ENCODE assay signal across 10 cellular contexts in the genomic region with DNA sequence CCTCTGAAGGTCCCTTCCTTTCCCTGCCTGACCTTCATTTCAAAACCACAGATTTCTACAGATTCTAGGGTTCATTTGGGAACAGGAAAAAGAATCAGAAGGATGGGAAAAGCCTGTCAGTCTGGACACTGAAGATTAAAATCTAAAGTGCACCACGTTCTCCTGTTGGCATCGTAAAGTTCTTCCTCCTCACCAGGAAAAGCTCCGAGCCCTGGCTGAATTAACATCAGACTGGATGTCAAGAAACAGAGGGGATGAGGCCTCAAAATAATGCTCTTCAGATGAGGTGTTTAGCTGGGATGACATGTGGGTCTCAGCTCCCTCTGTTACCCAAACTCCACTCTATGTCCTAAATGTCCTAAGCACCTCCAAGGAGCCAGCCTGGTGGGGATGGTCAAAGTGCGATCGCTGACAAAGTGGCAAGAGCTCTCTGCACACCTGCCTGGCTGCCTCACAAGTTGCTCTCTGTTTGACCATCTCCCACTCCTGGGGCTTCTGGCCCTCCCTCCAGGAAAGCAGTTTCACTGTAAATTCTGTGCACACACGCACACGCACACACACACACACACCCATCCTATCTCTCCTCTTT. TPM values are rescaled to one million over a fixed set of nuclear protein-coding genes. Genes with fewer than 3 reads are reported as not detected.
DNase-seq lines count a peak whose midpoint lies in the region; ATAC-seq, FAIRE-seq and TF ChIP-seq lines count a peak whose summit lies in the region.
"Had no signal": no experiment of that assay in that cellular context is flagged by ENCODE, and none has a peak within 500 bp of the region (broad histone marks: within the 10 kb centered on the region; RNA-seq: fewer than 3 reads in every experiment).

No MANE protein-coding gene starts in this region.

- no peak for TF ChIP-seq POLR2A in endothelial cell of umbilical vein (IDR thresholded peaks at IDR 0.05; ENCODE audit: low read depth, low read length)

- H3K79me2 ChIP-seq in DND-41 (ENCODE audit: insufficient read depth, low read length) (peaks cover 71% of the 10 kb centered on the region), PC-9 (ENCODE audit: low read depth) (peaks cover 48% of the 10 kb centered on the region), endothelial cell of umbilical vein (ENCODE audit: control insufficient read depth, insufficient read depth, low read length) (peaks cover 63% of the 10 kb centered on the region)

- peaks cover 27% of the 10 kb centered on the region for H3K4me1 Mint-ChIP-seq in osteocyte (ENCODE audit: unreplicated experiment)

- H3K4me2 ChIP-seq in DND-41 (ENCODE audit: insufficient read depth, low read length): peak overlapping the region; percentile 84
- peak overlapping the region; percentile 91 for H3K4me2 ChIP-seq in PC-9
- H3K4me2 ChIP-seq in endothelial cell of umbilical vein (ENCODE audit: insufficient read depth, low read length): peak overlapping the region; percentile 76

- ATAC-seq in DND-41 (ENCODE audit: insufficient read depth, low read depth) (no peak), HG03460 (IDR thresholded peaks at IDR 0.05; ENCODE audit: unreplicated experiment) (no peak), HG02973 (IDR thresholded peaks at IDR 0.05; ENCODE audit: unreplicated experiment) (no peak)

- POLR2A ChIA-PET in PC-9 (lab: Charles Lee; ENCODE audit: unreplicated experiment): no interaction called here
- POLR2A ChIA-PET in endothelial cell of umbilical vein (lab: Charles Lee): no interaction called here

- H3K27ac Mint-ChIP-seq in osteocyte (ENCODE audit: unreplicated experiment): no peak overlapping the region

- peak overlapping the region; percentile 86 for H3K4me3 Mint-ChIP-seq in osteocyte (ENCODE audit: unreplicated experiment)

- no peaks in the 10 kb centered on the region for H3K9me2 ChIP-seq in PC-9 (ENCODE audit: insufficient read depth)

- H3F3A ChIP-seq in PC-9 (ENCODE audit: insufficient read depth, low read depth): peaks cover 23% of the 10 kb centered on the region; the same call in 1 of the 2 replicates

- CTCF ChIA-PET in PC-9 (lab: Charles Lee): interaction anchor here (0.7 kb wide), 1 partner anchor 83 kb away, joined by 3 read pairs; no protein-coding TSS in a partner anchor
- CTCF ChIA-PET in endothelial cell of umbilical vein (lab: Charles Lee): interaction anchor here (1.0 to 1.6 kb wide), 5 partner anchors 14 to 195 kb away, joined by 3 to 12 read pairs (median 4); a partner anchor contains a TSS

- DNase-seq in DND-41 (no peak), PC-9 (no peak), endothelial cell of umbilical vein (ENCODE audit: low read depth, low spot score) (peak; percentile 29), osteocyte (ENCODE audit: extremely low spot score, unreplicated experiment) (no peak), C1 segment of cervical spinal cord (lab: John Stamatoyannopoulos, UW) (no peak), retina (no peak)
- DNase-seq: kidney glomerular epithelial cell had no signal

- H3K9ac ChIP-seq in DND-41 (ENCODE audit: low read depth, low read length): peak overlapping the region; percentile 68
- peak overlapping the region; percentile 69 for H3K9ac ChIP-seq in endothelial cell of umbilical vein (replicated peaks; ENCODE audit: extremely low read depth, insufficient read depth, low read length)

- TF ChIP-seq CTCF in DND-41 (IDR thresholded peaks at IDR 0.05; ENCODE audit: borderline replicate concordance, extremely low read depth, low read length, poor library complexity, severe bottlenecking) (no peak), PC-9 (conservative IDR thresholded peaks at IDR 0.05) (no peak), endothelial cell of umbilical vein (IDR thresholded peaks at IDR 0.05; ENCODE audit: extremely low read depth in 1 of 2, insufficient read depth in 1 of 2, low read depth in 1 of 2, low read length in 2 of 2) (no peak), osteocyte (IDR thresholded peaks at IDR 0.05) (no peak)

- H3K27ac ChIP-seq in DND-41 (ENCODE audit: low read length): peak overlapping the region; percentile 70
- H3K27ac ChIP-seq in PC-9: no peak overlapping the region
- H3K27ac ChIP-seq in endothelial cell of umbilical vein (ENCODE audit: insufficient read depth, low read depth, low read length): peak overlapping the region; percentile 34

- H3K36me3 ChIP-seq in DND-41 (ENCODE audit: insufficient read depth, low read length): peaks cover 46% of the 10 kb centered on the region
- H3K36me3 ChIP-seq in PC-9 (ENCODE audit: low read depth): 0 out of 2 replicates have a peak, but pooled peaks cover 9% of the 10 kb centered on the region
- H3K36me3 ChIP-seq in endothelial cell of umbilical vein (ENCODE audit: control insufficient read depth in 2 of 2, extremely low read depth in 1 of 2, insufficient read depth in 2 of 2, low read length in 2 of 2): peaks cover 0 to 5% of the 10 kb centered on the region in 2 experiments
- H3K36me3 ChIP-seq: ascending aorta had no signal

- H3K9me1 ChIP-seq in endothelial cell of umbilical vein (replicated peaks; ENCODE audit: control insufficient read depth, extremely low read depth, insufficient read depth, low read length): no peaks in the 10 kb centered on the region

- H3K4me1 ChIP-seq in DND-41 (ENCODE audit: insufficient read depth, low read length) (peaks cover 50% of the 10 kb centered on the region), PC-9 (replicated peaks; ENCODE audit: insufficient read depth) (peaks cover 17% of the 10 kb centered on the region), endothelial cell of umbilical vein (ENCODE audit: control insufficient read depth, extremely low read depth, insufficient read depth, low read length) (peaks cover 41% of the 10 kb centered on the region)

- H3K9me3 ChIP-seq in DND-41 (ENCODE audit: insufficient read depth, low read length, severe bottlenecking) (no peaks in the 10 kb centered on the region), PC-9 (ENCODE audit: insufficient read depth, low read depth) (no peaks in the 10 kb centered on the region), endothelial cell of umbilical vein (replicated peaks; ENCODE audit: control insufficient read depth, insufficient read depth, low read length) (no peaks in the 10 kb centered on the region)
- H3K9me3 ChIP-seq: ascending aorta had no signal

- dilution Hi-C loops in endothelial cell of umbilical vein (cut with MboI; ENCODE audit: extremely low pct_ligation_motif_present, low sequenced_read_pairs): no loop called here

- H3K27me3 Mint-ChIP-seq in osteocyte (ENCODE audit: unreplicated experiment): no peaks in the 10 kb centered on the region

- no peak overlapping the region for H2AFZ ChIP-seq in DND-41 (ENCODE audit: low read depth, low read length)
- H2AFZ ChIP-seq in PC-9: no peak overlapping the region
- H2AFZ ChIP-seq in endothelial cell of umbilical vein (ENCODE audit: low read depth, low read length): no peak overlapping the region

- H3K27me3 ChIP-seq in DND-41 (ENCODE audit: insufficient read depth, low read length, poor library complexity) (no peaks in the 10 kb centered on the region), PC-9 (ENCODE audit: insufficient read depth, low read depth) (no peaks in the 10 kb centered on the region), endothelial cell of umbilical vein (ENCODE audit: control insufficient read depth in 2 of 2, insufficient read depth in 2 of 2, low read length in 2 of 2) (no peaks in the 10 kb centered on the region)
- H3K27me3 ChIP-seq: ascending aorta had no signal

- peaks cover 4% of the 10 kb centered on the region for H3K36me3 Mint-ChIP-seq in osteocyte (ENCODE audit: unreplicated experiment)

- H3K9me3 Mint-ChIP-seq in osteocyte (ENCODE audit: unreplicated experiment): no peaks in the 10 kb centered on the region

- H3K4me3 ChIP-seq in DND-41 (ENCODE audit: low read depth in 1 of 2, low read length in 2 of 2) (peak overlapping the region; percentile 40 to 74; a peak in 3 of 4 replicates), PC-9 (peak overlapping the region; percentile 92; the same call in 1 of the 2 replicates), endothelial cell of umbilical vein (replicated peaks in 1 of 3; ENCODE audit: insufficient read depth in 1 of 3, low read depth in 1 of 3, low read length in 3 of 3) (peak overlapping the region in 1 of 3 experiments; percentile 45)

- BruUV-seq in PC-9 (replicated peaks; lab: Mats Ljungman, UMichigan) (TSS peak; percentile 30), endothelial cell of umbilical vein (replicated peaks; lab: Mats Ljungman, UMichigan) (TSS peak; percentile 11)

- FAIRE-seq in endothelial cell of umbilical vein (lab: Jason Lieb, UNC): peak; percentile 82

- intact Hi-C loops in PC-9 (cut with micrococcal nuclease; ENCODE audit: unreplicated experiment): no loop called here
- intact Hi-C loops in endothelial cell of umbilical vein (cut with micrococcal nuclease): loop anchor here (5.0 to 10.0 kb wide), 2 partner anchors 154 to 293 kb away; a partner anchor contains a TSS

- peaks cover 58% of the 10 kb centered on the region for H4K20me1 ChIP-seq in DND-41 (ENCODE audit: insufficient read depth, low read length)
- H4K20me1 ChIP-seq in PC-9 (ENCODE audit: insufficient read depth): peaks cover 50% of the 10 kb centered on the region
- peaks cover 4% of the 10 kb centered on the region for H4K20me1 ChIP-seq in endothelial cell of umbilical vein (replicated peaks; ENCODE audit: control insufficient read depth, extremely low read depth, insufficient read depth, low read length)

TF ChIP-seq in endothelial cell of umbilical vein, 7 proteins besides CTCF, POLR2A, EP300 and RAD21 (continues in another document):
- TF ChIP-seq MYC (IDR thresholded peaks at IDR 0.05; ENCODE audit: low read depth, low read length): no peak

RNA-seq across cellular contexts. Expression of a gene that starts 1.9 kb away (rescaled TPM):
- total RNA-seq in PC-9 (2021): 80.3 and 87.4 TPM in 2 replicates
- 99.6 and 113 TPM in 2 replicates for total RNA-seq in endothelial cell of umbilical vein
- polyA plus RNA-seq in endothelial cell of umbilical vein: 50.3 and 57.0 TPM in 2 replicates
- 58.9 and 67.9 TPM in 2 replicates for polyA plus RNA-seq in endothelial cell of umbilical vein (2011; cell fraction: cytosol; rRNA removed)
- 56.8 and 62.1 TPM in 2 replicates for polyA plus RNA-seq in endothelial cell of umbilical vein (2011; cell fraction: nucleus; rRNA removed)
- 80.1 and 106 TPM in 2 replicates for polyA plus RNA-seq in endothelial cell of umbilical vein (2012)
- 48.6 and 60.0 TPM in 2 replicates for polyA minus RNA-seq in endothelial cell of umbilical vein
- 18.6 TPM for polyA minus RNA-seq in endothelial cell of umbilical vein (2011; cell fraction: cytosol; rRNA and poly(A)+ RNA removed)
- 16.0 and 16.9 TPM in 2 replicates for polyA minus RNA-seq in endothelial cell of umbilical vein (2011; cell fraction: nucleus; rRNA and poly(A)+ RNA removed)
- total RNA-seq in osteocyte: 65.0 and 71.0 TPM in 2 replicates

RNA-seq across cellular contexts. Expression of a gene that starts 44.3 kb away (rescaled TPM):
- total RNA-seq in PC-9 (2021): 41.9 and 42.9 TPM in 2 replicates
- total RNA-seq in endothelial cell of umbilical vein: 41.3 and 44.2 TPM in 2 replicates
- polyA plus RNA-seq in endothelial cell of umbilical vein: 53.8 and 54.1 TPM in 2 replicates
- polyA plus RNA-seq in endothelial cell of umbilical vein (2011; cell fraction: cytosol; rRNA removed): 30.0 and 33.1 TPM in 2 replicates
- polyA plus RNA-seq in endothelial cell of umbilical vein (2011; cell fraction: nucleus; rRNA removed): 49.9 and 59.3 TPM in 2 replicates
- 31.5 and 37.8 TPM in 2 replicates for polyA plus RNA-seq in endothelial cell of umbilical vein (2012)
- 74.5 and 93.9 TPM in 2 replicates for polyA minus RNA-seq in endothelial cell of umbilical vein
- 28.6 TPM for polyA minus RNA-seq in endothelial cell of umbilical vein (2011; cell fraction: cytosol; rRNA and poly(A)+ RNA removed)
- polyA minus RNA-seq in endothelial cell of umbilical vein (2011; cell fraction: nucleus; rRNA and poly(A)+ RNA removed): 34.6 and 44.4 TPM in 2 replicates
- 44.5 and 49.4 TPM in 2 replicates for total RNA-seq in osteocyte
